ENCODE assay signal across 9 cellular contexts in the genomic region with DNA sequence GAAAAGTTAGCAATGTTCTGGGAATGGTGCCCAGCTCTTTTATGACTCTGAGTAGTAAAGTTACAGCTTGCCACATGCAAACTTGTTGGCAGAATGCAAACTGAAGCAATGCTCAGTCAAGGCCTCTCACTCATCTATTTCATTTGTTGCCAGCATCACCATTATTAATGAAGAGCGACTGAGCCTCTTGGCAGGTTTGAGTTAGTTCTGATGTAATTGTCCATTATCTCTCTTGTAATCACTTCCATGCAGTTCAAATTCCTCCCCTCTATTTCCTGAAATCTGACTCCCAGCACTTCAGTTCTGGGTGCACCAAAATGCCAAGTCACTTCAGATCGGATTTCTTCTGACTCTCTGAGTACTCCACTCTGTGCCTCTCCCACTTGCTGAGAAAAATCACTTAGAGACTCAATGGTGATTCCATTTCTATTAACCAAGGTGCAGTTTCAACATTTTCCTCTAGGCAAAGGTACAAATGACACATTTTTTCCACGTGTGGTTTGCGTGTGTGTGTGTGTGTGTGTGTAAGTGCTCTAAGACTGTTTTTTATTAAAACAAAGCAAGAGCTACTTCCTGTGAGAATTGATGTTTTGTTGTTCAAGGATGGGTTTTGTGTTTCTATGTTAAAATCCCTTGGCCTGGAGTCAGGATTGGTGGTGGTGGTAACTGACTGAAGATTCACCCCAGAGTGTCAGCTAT.
DNase-seq lines count a peak whose midpoint lies in the region; ATAC-seq and TF ChIP-seq lines count a peak whose summit lies in the region.
"Had no signal": no experiment of that assay in that cellular context is flagged by ENCODE, and none has a peak within 500 bp of the region (broad histone marks: within the 10 kb centered on the region; RNA-seq: fewer than 3 reads in every experiment).

No MANE protein-coding gene starts in this region.

- H3K4me1 ChIP-seq in thoracic aorta (ENCODE audit: control insufficient read depth in 1 of 2, low read depth in 2 of 2), result peaks cover 0 to 13% of the 10 kb centered on the region in 2 donors
- H3K4me1 ChIP-seq in HAP-1, result no peaks in the 10 kb centered on the region

- peak overlapping the region in 1 of 2 donors; percentile 13 for H3K27ac ChIP-seq in thoracic aorta
- H3K27ac ChIP-seq: coronary artery had no signal

- H3K9me3 ChIP-seq in thoracic aorta (no peaks in the 10 kb centered on the region), HAP-1 (no peaks in the 10 kb centered on the region)

- H3K27me3 ChIP-seq in thoracic aorta (replicated peaks; ENCODE audit: insufficient read depth) (no peaks in the 10 kb centered on the region), HAP-1 (ENCODE audit: low read depth) (peaks cover 2% of the 10 kb centered on the region)

- intact Hi-C loops in left ventricle myocardium superior (cut with micrococcal nuclease), result no loop called here

- in situ Hi-C loops in HAP-1 (cut with MboI; ENCODE audit: low sequenced_read_pairs), result no loop called here

- H3K4me3 ChIP-seq in thoracic aorta, result no peak overlapping the region
- no peak overlapping the region for H3K4me3 ChIP-seq in HAP-1
- H3K4me3 ChIP-seq: coronary artery had no signal

- TF ChIP-seq CTCF in thoracic aorta (IDR thresholded peaks at IDR 0.05), result no peak

- DNase-seq in NCI-H1417 (lab: John Stamatoyannopoulos, UW), result peak in 2 of 3 experiments; percentile 31 to 91
- DNase-seq in NCI-H1417 treated with DMSO at 0.1 percent for 48 hours (lab: John Stamatoyannopoulos, UW), result no peak
- peak; percentile 3 for DNase-seq in SW480 (ENCODE audit: low spot score)
- DNase-seq in left ventricle myocardium superior, result no peak
- DNase-seq in thoracic aorta (ENCODE audit: low spot score), result no peak
- DNase-seq in HAP-1 (ENCODE audit: low spot score in 2 of 2), result no peak
- no peak for DNase-seq in RPMI8226

- H3K36me3 ChIP-seq in thoracic aorta, result no peaks in the 10 kb centered on the region
- H3K36me3 ChIP-seq in HAP-1 (replicated peaks), result no peaks in the 10 kb centered on the region

- ATAC-seq in left ventricle myocardium superior (peak; percentile 80), thoracic aorta (ENCODE audit: insufficient number of reproducible peaks, low FRiP score, low read depth) (peak; percentile 66), GM21825 (IDR thresholded peaks at IDR 0.05; ENCODE audit: unreplicated experiment) (no peak)

Comparison
In these comparisons a context has a peak if more than half of its experiments do, and no peak if none do; other contexts are left out.
1. DNase-seq: peak in NCI-H1417 (2 of 3) and SW480 (single experiment); none in NCI-H1417 treated with DMSO at 0.1 percent for 48 hours (single experiment), left ventricle myocardium superior (single experiment), thoracic aorta (single experiment), HAP-1 (0 of 2) and RPMI8226 (single experiment).